Comparison of ENCODE assay signal across 17 cellular contexts in the genomic region with DNA sequence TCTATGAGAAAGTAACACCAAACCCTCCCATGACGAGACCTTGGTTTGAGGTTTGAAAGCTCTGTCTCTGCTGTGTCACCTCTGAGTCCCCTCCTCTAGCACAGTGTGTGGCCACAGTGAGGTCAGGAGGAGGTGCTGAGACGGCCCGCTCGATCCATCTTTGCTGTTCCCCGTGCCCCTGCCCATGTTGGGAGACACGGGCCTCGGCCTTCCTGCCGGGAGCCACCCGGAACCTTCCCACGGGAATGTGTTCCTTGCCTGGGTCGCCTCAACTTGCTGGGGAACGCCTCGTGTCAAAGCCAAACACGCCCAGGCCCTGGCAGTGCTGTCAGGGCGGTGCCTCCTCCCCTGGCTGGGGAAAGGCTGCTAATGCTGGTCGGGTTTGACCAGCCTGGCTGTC. TPM values are rescaled to one million over a fixed set of nuclear protein-coding genes. Genes with fewer than 3 reads are reported as not detected.
DNase-seq lines count a peak whose midpoint lies in the region; ATAC-seq and TF ChIP-seq lines count a peak whose summit lies in the region.
"Had no signal": no experiment of that assay in that cellular context is flagged by ENCODE, and none has a peak within 500 bp of the region (broad histone marks: within the 10 kb centered on the region; RNA-seq: fewer than 3 reads in every experiment).

No MANE protein-coding gene starts in this region.

- intact Hi-C loops in right lobe of liver (cut with DNase I) (loop anchor here (10.0 kb wide), 2 partner anchors 158 to 168 kb away; no protein-coding TSS in a partner anchor), transverse colon (cut with DNase I; ENCODE audit: low total_unique reads) (no loop called here)

- H3K4me3 ChIP-seq in right lobe of liver (no peak overlapping the region), transverse colon (no peak overlapping the region), brain microvascular endothelial cell (ENCODE audit: low read depth, low read length) (no peak overlapping the region)
- H3K4me3 ChIP-seq: lung, sigmoid colon had no signal

- H3K4me1 ChIP-seq in right lobe of liver, result no peaks in the 10 kb centered on the region
- peaks cover 11 to 48% (median 28%) of the 10 kb centered on the region in 4 donors for H3K4me1 ChIP-seq in transverse colon

- H3K27me3 ChIP-seq in right lobe of liver (no peaks in the 10 kb centered on the region), transverse colon (no peaks in the 10 kb centered on the region), brain microvascular endothelial cell (replicated peaks) (no peaks in the 10 kb centered on the region)
- H3K27me3 ChIP-seq: sigmoid colon had no signal

- no peak for TF ChIP-seq CTCF in right lobe of liver (IDR thresholded peaks at IDR 0.05)
- TF ChIP-seq CTCF in transverse colon (IDR thresholded peaks at IDR 0.05), result no peak
- no peak for TF ChIP-seq CTCF in brain microvascular endothelial cell (IDR thresholded peaks at IDR 0.05; ENCODE audit: low read depth, low read length, missing control alignments)

- H3K9me3 ChIP-seq in right lobe of liver (no peaks in the 10 kb centered on the region), transverse colon (no peaks in the 10 kb centered on the region)
- H3K9me3 ChIP-seq: sigmoid colon had no signal

- no peak for TF ChIP-seq EP300 in transverse colon (IDR thresholded peaks at IDR 0.05; ENCODE audit: low read depth)

- no peaks in the 10 kb centered on the region for H3K9me3 Mint-ChIP-seq in activated naive CD4-positive, alpha-beta T cell treated with anti-CD3 and anti-CD28 coated beads, Interleukin-2, amount 50 U/mL, for 72 hours
- H3K9me3 Mint-ChIP-seq: activated T-helper 2 cell treated with anti-CD3 and anti-CD28 coated beads, Interferon-gamma antibody, Interleukin-2, Interleukin-4, amounts not matched to agents 10 μg/mL and 5 μg/mL and 100 μg/mL, durations not matched to agents 14 hours and 24 hours and 36 hours; brain; IgD-negative memory B cell; stimulated activated naive CD8-positive, alpha-beta T cell treated with anti-CD3 and anti-CD28 coated beads, Interleukin-15, Interleukin-2, amounts not matched to agents 100 ng/mL and 50 ng/mL, for 24 hours had no signal

- WGBS in right lobe of liver (ENCODE audit: insufficient coverage, low coverage, low lambda C conversion rate, missing lambda C conversion rate), result 80% methylated on average over 1 of the region's 16 CpGs
- 49% methylated on average over 16 of the region's 16 CpGs; no CpG with 5 or more reads in 1 of the 2 donors for WGBS in transverse colon (ENCODE audit: low coverage in 1 of 2), 2 donors

- in situ Hi-C loops in transverse colon (cut with MboI; ENCODE audit: low pct_ligation_motif_present in 1 of 4, low pct_unique_long_range_greater_than_20kb in 1 of 4, low sequenced_read_pairs in 3 of 4) (loop anchor here in 2 of 4 donors (10.0 to 25.0 kb wide), 2 partner anchors 168 to 175 kb away; partner anchors contain the start of genes MISP3 (in 1 of the 2) and PALM3 (in 1 of the 2)), brain microvascular endothelial cell (cut with HindIII; ENCODE audit: low pct_ligation_motif_present, low sequenced_read_pairs) (no loop called here)

- TF ChIP-seq POLR2A in right lobe of liver (IDR thresholded peaks at IDR 0.05) (no peak), transverse colon (IDR thresholded peaks at IDR 0.05) (peak; percentile 50)

- peak; percentile 53 to 55 for ATAC-seq in activated naive CD4-positive, alpha-beta T cell treated with anti-CD3 and anti-CD28 coated beads, Interleukin-2, amount 50 U/mL, for 72 hours
- ATAC-seq in right lobe of liver, result peak in 3 of 4 donors; percentile 3 to 53 (median 8)
- no peak for ATAC-seq in HG03196 (IDR thresholded peaks at IDR 0.05; ENCODE audit: unreplicated experiment)

- H3K36me3 ChIP-seq in right lobe of liver, result no peaks in the 10 kb centered on the region
- no peaks in the 10 kb centered on the region for H3K36me3 ChIP-seq in transverse colon
- H3K36me3 ChIP-seq in brain microvascular endothelial cell (replicated peaks), result no peaks in the 10 kb centered on the region
- H3K36me3 ChIP-seq: sigmoid colon had no signal

- no peak overlapping the region for H3K27ac Mint-ChIP-seq in activated naive CD4-positive, alpha-beta T cell treated with anti-CD3 and anti-CD28 coated beads, Interleukin-2, amount 50 U/mL, for 72 hours
- H3K27ac Mint-ChIP-seq: activated T-helper 2 cell treated with anti-CD3 and anti-CD28 coated beads, Interferon-gamma antibody, Interleukin-2, Interleukin-4, amounts not matched to agents 10 μg/mL and 5 μg/mL and 100 μg/mL, durations not matched to agents 14 hours and 24 hours and 36 hours; brain; IgD-negative memory B cell; stimulated activated naive CD8-positive, alpha-beta T cell treated with anti-CD3 and anti-CD28 coated beads, Interleukin-15, Interleukin-2, amounts not matched to agents 100 ng/mL and 50 ng/mL, for 24 hours had no signal

- H3K27ac ChIP-seq in right lobe of liver, result no peak overlapping the region
- peak overlapping the region; percentile 71 to 77 (median 74) for H3K27ac ChIP-seq in transverse colon
- H3K27ac ChIP-seq in brain microvascular endothelial cell, result no peak overlapping the region
- H3K27ac ChIP-seq: sigmoid colon had no signal

- no peak for DNase-seq in activated naive CD4-positive, alpha-beta T cell treated with anti-CD3 and anti-CD28 coated beads, Interleukin-2, amount 50 U/mL, for 72 hours (ENCODE audit: low spot score in 2 of 2)
- no peak for DNase-seq in activated naive CD4-positive, alpha-beta T cell treated with Interleukin-2 at 50 U/mL for 16 hours
- peak; percentile 60 for DNase-seq in activated CD8-positive, alpha-beta memory T cell treated with anti-CD3 and anti-CD28 coated beads, Interleukin-2, amount 50 U/mL, for 48 hours
- DNase-seq in right lobe of liver, result no peak
- peak; percentile 75 for DNase-seq in transverse colon
- no peak for DNase-seq in amygdala (lab: John Stamatoyannopoulos, UW)
- DNase-seq in brain microvascular endothelial cell, result no peak
- DNase-seq: GOT3, NCI-H446 treated with DMSO at 0.1 percent for 48 hours, nucleus accumbens, sigmoid colon had no signal

- H3K36me3 Mint-ChIP-seq in activated naive CD4-positive, alpha-beta T cell treated with anti-CD3 and anti-CD28 coated beads, Interleukin-2, amount 50 U/mL, for 72 hours, result no peaks in the 10 kb centered on the region
- H3K36me3 Mint-ChIP-seq: brain, IgD-negative memory B cell had no signal

RNA-seq across cellular contexts. Expression of gene NANOS3, which starts 10.1 kb away (rescaled TPM):
- under 1 TPM; 0.88 to 0.98 TPM for total RNA-seq in activated naive CD4-positive, alpha-beta T cell treated with anti-CD3 and anti-CD28 coated beads, Interleukin-2, amount 50 U/mL, for 72 hours
- total RNA-seq in right lobe of liver, result not detected
- not detected for total RNA-seq in transverse colon
- total RNA-seq: sigmoid colon had no signal

RNA-seq across cellular contexts. Expression of gene BRME1, which starts 18.9 kb away (rescaled TPM):
- 10 to 100 TPM in 1 of 2 donors, 1 to 10 TPM in 1; 5.1 to 10.5 TPM for total RNA-seq in activated naive CD4-positive, alpha-beta T cell treated with anti-CD3 and anti-CD28 coated beads, Interleukin-2, amount 50 U/mL, for 72 hours
- total RNA-seq in right lobe of liver (1 to 10 TPM in 4 of 6 experiments, under 1 TPM in 2; 0.34 to 3.7 (median 1.2) TPM), transverse colon (100 to 1,000 TPM in 1 of 4 donors, 1 to 10 TPM in 3; 5.2 to 102 (median 6.7) TPM)

RNA-seq across cellular contexts. Expression of gene CC2D1A, which starts 19.0 kb away (rescaled TPM):
- total RNA-seq in activated naive CD4-positive, alpha-beta T cell treated with anti-CD3 and anti-CD28 coated beads, Interleukin-2, amount 50 U/mL, for 72 hours, result 10 to 100 TPM; 29.4 to 57.9 TPM
- total RNA-seq in right lobe of liver (10 to 100 TPM; 16.5 to 29.8 (median 18.1) TPM), transverse colon (100 to 1,000 TPM; 113 to 294 (median 177) TPM)

RNA-seq across cellular contexts. Expression of gene PODNL1, which starts 51.2 kb away (rescaled TPM):
- total RNA-seq in activated naive CD4-positive, alpha-beta T cell treated with anti-CD3 and anti-CD28 coated beads, Interleukin-2, amount 50 U/mL, for 72 hours, result under 1 TPM in 1 of 2 donors, not detected in 1; 0.34 TPM
- total RNA-seq in right lobe of liver (under 1 TPM in 2 of 6 experiments, not detected in 4; 0.19 to 0.33 TPM), transverse colon (10 to 100 TPM in 1 of 4 donors, 1 to 10 TPM in 3; 3.0 to 15.3 (median 3.2) TPM)
- total RNA-seq: sigmoid colon had no signal

Comparison
In these comparisons a context has a peak if more than half of its experiments do, and no peak if none do; other contexts are left out.
1. DNase-seq: peak in activated CD8-positive, alpha-beta memory T cell treated with anti-CD3 and anti-CD28 coated beads, Interleukin-2, amount 50 U/mL, for 48 hours (single experiment) and transverse colon (single experiment); none in activated naive CD4-positive, alpha-beta T cell treated with anti-CD3 and anti-CD28 coated beads, Interleukin-2, amount 50 U/mL, for 72 hours (0 of 2), activated naive CD4-positive, alpha-beta T cell treated with Interleukin-2 at 50 U/mL for 16 hours (single experiment), right lobe of liver (0 of 3), amygdala (0 of 56) and brain microvascular endothelial cell (single experiment).
2. H3K27ac ChIP-seq: peak in transverse colon (4 of 4); none in right lobe of liver (0 of 3) and brain microvascular endothelial cell (single experiment).